ENCODE assay signal across 16 cellular contexts in genomic region chr15:33091983-33092688, GRCh38.
DNase-seq lines count a peak whose midpoint lies in the region; ATAC-seq, FAIRE-seq and TF ChIP-seq lines count a peak whose summit lies in the region.
"Had no signal": no experiment of that assay in that cellular context is flagged by ENCODE, and none has a peak within 500 bp of the region (broad histone marks: within the 10 kb centered on the region; RNA-seq: fewer than 3 reads in every experiment).

No MANE protein-coding gene starts in this region.

- no peaks in the 10 kb centered on the region for H3K27me3 Mint-ChIP-seq in astrocyte (ENCODE audit: low read depth, unreplicated experiment)
- no peaks in the 10 kb centered on the region for H3K27me3 Mint-ChIP-seq in naive thymus-derived CD8-positive, alpha-beta T cell
- H3K27me3 Mint-ChIP-seq: dendritic cell treated with granulocyte-macrophage colony-stimulating factor and Interleukin-4, amounts not matched to agents 40 ng/mL and 50 ng/mL, for 4 days had no signal

- H3K9ac ChIP-seq in Loucy (ENCODE audit: low read depth, low read length, poor library complexity, severe bottlenecking) (no peak overlapping the region), astrocyte (ENCODE audit: low read length) (no peak overlapping the region)

- 61 to 70% methylated on average over 10 to 15 of the region's 15 CpGs for WGBS in esophagus squamous epithelium, 2 donors

- no peak overlapping the region for H3K4me3 Mint-ChIP-seq in astrocyte (ENCODE audit: unreplicated experiment)
- peak overlapping the region in 6 of 10 donors; percentile 24 to 86 (median 71) for H3K4me3 Mint-ChIP-seq in naive thymus-derived CD8-positive, alpha-beta T cell
- H3K4me3 Mint-ChIP-seq: dendritic cell treated with granulocyte-macrophage colony-stimulating factor and Interleukin-4, amounts not matched to agents 40 ng/mL and 50 ng/mL, for 4 days had no signal

- peak; percentile 40 for DNase-seq in NCI-H2029 (lab: John Stamatoyannopoulos, UW)
- DNase-seq in NCI-H2029 treated with DMSO at 0.1 percent for 48 hours (lab: John Stamatoyannopoulos, UW), result no peak
- no peak for DNase-seq in astrocyte (ENCODE audit: low read depth)
- DNase-seq in naive thymus-derived CD8-positive, alpha-beta T cell, result peak in 2 of 10 donors; percentile 19 to 43
- DNase-seq in esophagus squamous epithelium (lab: John Stamatoyannopoulos, UW), result no peak
- DNase-seq in breast epithelium (ENCODE audit: low spot score in 2 of 2), result no peak
- DNase-seq: activated CD4-positive, alpha-beta T cell treated with anti-CD3 and anti-CD28 coated beads for 4 hours; NCI-H1436; NCI-H524 treated with DMSO at 0.1 percent for 48 hours had no signal

- H3K9me2 ChIP-seq in Loucy (replicated peaks; ENCODE audit: low read depth, low read length), result no peaks in the 10 kb centered on the region

- no peaks in the 10 kb centered on the region for H3K27me3 ChIP-seq in Loucy (ENCODE audit: insufficient read depth, low read length, poor library complexity, severe bottlenecking)
- H3K27me3 ChIP-seq in astrocyte (ENCODE audit: insufficient read depth, low read length), result no peaks in the 10 kb centered on the region
- peaks cover 0 to 3% (median 0%) of the 10 kb centered on the region in 4 donors for H3K27me3 ChIP-seq in esophagus squamous epithelium
- H3K27me3 ChIP-seq in breast epithelium, result no peaks in the 10 kb centered on the region
- H3K27me3 ChIP-seq: esophagus muscularis mucosa, suprapubic skin had no signal

- H3K9me3 Mint-ChIP-seq in astrocyte (ENCODE audit: unreplicated experiment), result no peaks in the 10 kb centered on the region
- H3K9me3 Mint-ChIP-seq in naive thymus-derived CD8-positive, alpha-beta T cell, result no peaks in the 10 kb centered on the region
- H3K9me3 Mint-ChIP-seq: dendritic cell treated with granulocyte-macrophage colony-stimulating factor and Interleukin-4, amounts not matched to agents 40 ng/mL and 50 ng/mL, for 4 days had no signal

- H3K4me2 ChIP-seq in Loucy (ENCODE audit: low read depth, low read length, poor library complexity, severe bottlenecking), result peak overlapping the region; percentile 6
- H3K4me2 ChIP-seq in astrocyte (ENCODE audit: low read length), result no peak overlapping the region

- H3K4me3 ChIP-seq in Loucy (ENCODE audit: low read length, poor library complexity, severe bottlenecking), result no peak overlapping the region
- no peak overlapping the region for H3K4me3 ChIP-seq in astrocyte (ENCODE audit: insufficient read depth, low read depth, low read length)
- no peak overlapping the region for H3K4me3 ChIP-seq in esophagus squamous epithelium
- H3K4me3 ChIP-seq in breast epithelium, result no peak overlapping the region
- H3K4me3 ChIP-seq: esophagus muscularis mucosa, suprapubic skin had no signal

- H2AFZ ChIP-seq in Loucy (ENCODE audit: low read length), result peak overlapping the region; percentile 57
- peak overlapping the region; percentile 3 for H2AFZ ChIP-seq in astrocyte (ENCODE audit: low read depth, low read length)

- H3F3A ChIP-seq in Loucy (ENCODE audit: low read depth), result no peaks in the 10 kb centered on the region

- no peaks in the 10 kb centered on the region for H3K79me2 ChIP-seq in Loucy (ENCODE audit: insufficient read depth, low read length)
- H3K79me2 ChIP-seq in astrocyte (ENCODE audit: insufficient read depth, low read length), result no peaks in the 10 kb centered on the region

- intact Hi-C loops in esophagus squamous epithelium (cut with DNase I), result no loop called here
- intact Hi-C loops in breast epithelium (cut with DNase I; ENCODE audit: low total_unique reads), result no loop called here

- H3K27ac Mint-ChIP-seq in astrocyte (ENCODE audit: unreplicated experiment), result no peak overlapping the region
- H3K27ac Mint-ChIP-seq in naive thymus-derived CD8-positive, alpha-beta T cell, result peak overlapping the region in 6 of 10 donors; percentile 31 to 94 (median 64)
- H3K27ac Mint-ChIP-seq: dendritic cell treated with granulocyte-macrophage colony-stimulating factor and Interleukin-4, amounts not matched to agents 40 ng/mL and 50 ng/mL, for 4 days had no signal

- H3K36me3 ChIP-seq in Loucy (ENCODE audit: insufficient read depth, low read length), result no peaks in the 10 kb centered on the region
- H3K36me3 ChIP-seq in astrocyte (ENCODE audit: insufficient read depth, low read length), result no peaks in the 10 kb centered on the region
- no peaks in the 10 kb centered on the region for H3K36me3 ChIP-seq in esophagus squamous epithelium
- H3K36me3 ChIP-seq in breast epithelium, result no peaks in the 10 kb centered on the region
- H3K36me3 ChIP-seq: esophagus muscularis mucosa, suprapubic skin had no signal

- no peaks in the 10 kb centered on the region for H3K36me3 Mint-ChIP-seq in astrocyte (ENCODE audit: low read depth, unreplicated experiment)
- no peaks in the 10 kb centered on the region for H3K36me3 Mint-ChIP-seq in naive thymus-derived CD8-positive, alpha-beta T cell

- TF ChIP-seq POLR2A in esophagus squamous epithelium (IDR thresholded peaks at IDR 0.05) (no peak), breast epithelium (IDR thresholded peaks at IDR 0.05) (no peak)

- no peaks in the 10 kb centered on the region for H3K9me3 ChIP-seq in Loucy (ENCODE audit: insufficient read depth, low read depth, low read length)
- H3K9me3 ChIP-seq in astrocyte (ENCODE audit: insufficient read depth, low read depth, low read length), result no peaks in the 10 kb centered on the region
- no peaks in the 10 kb centered on the region for H3K9me3 ChIP-seq in esophagus squamous epithelium
- H3K9me3 ChIP-seq in breast epithelium, result no peaks in the 10 kb centered on the region
- H3K9me3 ChIP-seq: esophagus muscularis mucosa, suprapubic skin had no signal

- H3K27ac ChIP-seq in astrocyte (ENCODE audit: low read depth, low read length) (no peak overlapping the region), esophagus squamous epithelium (no peak overlapping the region), breast epithelium (no peak overlapping the region)
- H3K27ac ChIP-seq: 22Rv1, esophagus muscularis mucosa, suprapubic skin had no signal

- H3K4me1 ChIP-seq in Loucy (ENCODE audit: insufficient read depth, low read length, poor library complexity, severe bottlenecking), result peaks cover 33% of the 10 kb centered on the region
- H3K4me1 ChIP-seq in astrocyte (ENCODE audit: insufficient read depth, low read length), result peaks cover 10% of the 10 kb centered on the region
- peaks cover 9 to 31% (median 16%) of the 10 kb centered on the region in 3 donors for H3K4me1 ChIP-seq in esophagus squamous epithelium
- no peaks in the 10 kb centered on the region for H3K4me1 ChIP-seq in breast epithelium
- H3K4me1 ChIP-seq: suprapubic skin had no signal

- TF ChIP-seq CTCF in Loucy (conservative IDR thresholded peaks at IDR 0.05; ENCODE audit: low read length) (no peak), astrocyte (IDR thresholded peaks at IDR 0.05; ENCODE audit: insufficient read depth, low read depth, low read length) (no peak), esophagus squamous epithelium (IDR thresholded peaks at IDR 0.05) (no peak), breast epithelium (IDR thresholded peaks at IDR 0.05) (no peak)

- H4K20me1 ChIP-seq in Loucy (ENCODE audit: insufficient read depth, low read length, poor library complexity, severe bottlenecking) (no peaks in the 10 kb centered on the region), astrocyte (ENCODE audit: insufficient read depth, low read length) (no peaks in the 10 kb centered on the region)

- ATAC-seq in naive thymus-derived CD8-positive, alpha-beta T cell, result peak in 1 of 2 donors; percentile 76
- ATAC-seq in HG02610 (IDR thresholded peaks at IDR 0.05; ENCODE audit: unreplicated experiment), result no peak

- peaks cover 25% of the 10 kb centered on the region for H3K4me1 Mint-ChIP-seq in astrocyte (ENCODE audit: low read depth, unreplicated experiment)
- peaks cover 0 to 14% (median 11%) of the 10 kb centered on the region in 4 donors for H3K4me1 Mint-ChIP-seq in naive thymus-derived CD8-positive, alpha-beta T cell

- POLR2A ChIA-PET in naive thymus-derived CD8-positive, alpha-beta T cell (lab: Charles Lee), result no interaction called here

- no peak for FAIRE-seq in astrocyte (lab: Jason Lieb, UNC)
- FAIRE-seq: GM12892 had no signal
